ENCODE assay signal across 18 cellular contexts in genomic region chr6:152723398-152723797, GRCh38. TPM values are rescaled to one million over a fixed set of nuclear protein-coding genes. Genes with fewer than 3 reads are reported as not detected.
DNase-seq lines count a peak whose midpoint lies in the region; ATAC-seq and TF ChIP-seq lines count a peak whose summit lies in the region.
"Had no signal": no experiment of that assay in that cellular context is flagged by ENCODE, and none has a peak within 500 bp of the region (broad histone marks: within the 10 kb centered on the region; RNA-seq: fewer than 3 reads in every experiment).

No MANE protein-coding gene starts in this region.

- peak overlapping the region; percentile 29 for H3K4me2 ChIP-seq in GM23248 (ENCODE audit: unreplicated experiment)

- H3K27ac ChIP-seq in GM23248 (peak overlapping the region; percentile 53), RWPE2 (ENCODE audit: poor library complexity, severe bottlenecking) (peak overlapping the region; percentile 58)
- H3K27ac ChIP-seq: gastroesophageal sphincter, neutrophil, right lobe of liver, thoracic aorta had no signal

- peaks cover 15% of the 10 kb centered on the region for H3F3A ChIP-seq in GM23248 (ENCODE audit: insufficient read depth)

- H3K36me3 ChIP-seq in GM23248 (ENCODE audit: low read depth): no peaks in the 10 kb centered on the region
- H3K36me3 ChIP-seq in RWPE2 (ENCODE audit: low read depth): no peaks in the 10 kb centered on the region
- H3K36me3 ChIP-seq: gastroesophageal sphincter, neutrophil, right lobe of liver, thoracic aorta had no signal

- no peaks in the 10 kb centered on the region for H4K20me1 ChIP-seq in GM23248 (ENCODE audit: insufficient read depth)

- TF ChIP-seq CTCF in RWPE2 (IDR thresholded peaks at IDR 0.05; ENCODE audit: poor library complexity, severe bottlenecking): no peak

- no peak overlapping the region for H3K9ac ChIP-seq in GM23248

- no peaks in the 10 kb centered on the region; the same call in 1 of the 2 replicates for H3K9me2 ChIP-seq in GM23248 (ENCODE audit: insufficient read depth)

- no peaks in the 10 kb centered on the region for H3K27me3 ChIP-seq in GM23248 (replicated peaks; ENCODE audit: insufficient read depth)
- H3K27me3 ChIP-seq in RWPE2 (ENCODE audit: insufficient read depth, poor library complexity, severe bottlenecking): no peaks in the 10 kb centered on the region
- H3K27me3 ChIP-seq: gastroesophageal sphincter, neutrophil, right lobe of liver had no signal

- no peaks in the 10 kb centered on the region for H3K79me2 ChIP-seq in GM23248 (ENCODE audit: insufficient read depth)

- H2AFZ ChIP-seq in GM23248: no peak overlapping the region

- H3K4me3 ChIP-seq in GM23248: no peak overlapping the region
- no peak overlapping the region for H3K4me3 ChIP-seq in RWPE2 (ENCODE audit: severe bottlenecking)
- H3K4me3 ChIP-seq in skeletal muscle cell (ENCODE audit: low read depth, low read length): no peak overlapping the region
- H3K4me3 ChIP-seq: gastroesophageal sphincter, right lobe of liver, thoracic aorta had no signal

- 0% methylated on average over 1 of the region's 1 CpG for WGBS in GM23248 (ENCODE audit: low coverage in 1 of 2, low lambda C conversion rate in 2 of 2, missing lambda C conversion rate in 2 of 2), 2 experiments

- no peaks in the 10 kb centered on the region for H3K9me3 ChIP-seq in GM23248 (ENCODE audit: low read depth)
- H3K9me3 ChIP-seq in RWPE2 (ENCODE audit: severe bottlenecking): no peaks in the 10 kb centered on the region
- H3K9me3 ChIP-seq: gastroesophageal sphincter, neutrophil, right lobe of liver, thoracic aorta had no signal

- ATAC-seq in RWPE2 (ENCODE audit: low read depth) (peak; percentile 54), left cardiac atrium (no peak)
- ATAC-seq: gastroesophageal sphincter, right lobe of liver, WTC11 had no signal

- intact Hi-C loops in left cardiac atrium (cut with DNase I): no loop called here

- H3K4me1 ChIP-seq in GM23248 (ENCODE audit: insufficient read depth) (peaks cover 22% of the 10 kb centered on the region), RWPE2 (ENCODE audit: insufficient read depth, poor library complexity, severe bottlenecking) (peaks cover 24% of the 10 kb centered on the region)
- H3K4me1 ChIP-seq: gastroesophageal sphincter, right lobe of liver had no signal

- DNase-seq in GM23248 (peak; percentile 82), RWPE2 (ENCODE audit: low spot score) (no peak), fibroblast of gingiva (ENCODE audit: low read depth) (peak; percentile 3), skeletal muscle cell (ENCODE audit: low read depth) (peak; percentile 75), DMS79 (lab: John Stamatoyannopoulos, UW) (no peak), left cardiac atrium (no peak)
- DNase-seq in activated CD4-positive, alpha-beta T cell treated with anti-CD3 and anti-CD28 coated beads for 48 hours: no peak
- DNase-seq: activated gamma-delta T cell; CD4-positive, CD25-positive, alpha-beta regulatory T cell; DND-41; MM.1S; NCI-H2029; right lobe of liver; stimulated activated CD4-positive, alpha-beta T cell treated with anti-CD3 and anti-CD28 coated beads, Interleukin-4, amount 100 ng/mL, for 24 hours had no signal

- in situ Hi-C loops in GM23248 (cut with MboI): no loop called here

RNA-seq across cellular contexts. Expression of gene MYCT1, which starts 25.7 kb away (rescaled TPM):
- under 0.01 and 0.11 TPM in 2 replicates for total RNA-seq in GM23248 (2014; rRNA removed; shearing (Covaris generic))
- 0.42 TPM in 1 of 2 replicates, not detected in the other for polyA plus RNA-seq in GM23248 (2016; fragmentation: Nextera tagmentation; extraction: Ambion mirVana)
- total RNA-seq in left cardiac atrium: 10 to 100 TPM; 13.4 to 13.9 TPM
- polyA plus RNA-seq: CD4-positive, CD25-positive, alpha-beta regulatory T cell had no signal

RNA-seq across cellular contexts. Expression of gene VIP, which starts 27.2 kb away (rescaled TPM):
- total RNA-seq in GM23248 (2014; rRNA removed; shearing (Covaris generic)): 0.32 TPM in 1 of 2 replicates, not detected in the other
- polyA plus RNA-seq in GM23248 (2016; fragmentation: Nextera tagmentation; extraction: Ambion mirVana): 0.20 TPM in 1 of 2 replicates, not detected in the other
- total RNA-seq in left cardiac atrium: under 1 TPM in 1 of 2 donors, not detected in 1; 0.59 TPM
- total RNA-seq: CD4-positive, CD25-positive, alpha-beta regulatory T cell; WTC11 had no signal
- polyA plus RNA-seq: CD4-positive, CD25-positive, alpha-beta regulatory T cell had no signal

Comparison
In these comparisons a context has a peak if more than half of its experiments do, and no peak if none do; other contexts are left out.
1. DNase-seq: peak in GM23248 (single experiment), fibroblast of gingiva (single experiment) and skeletal muscle cell (single experiment); none in RWPE2 (single experiment), DMS79 (single experiment), left cardiac atrium (single experiment) and activated CD4-positive, alpha-beta T cell treated with anti-CD3 and anti-CD28 coated beads for 48 hours (single experiment).
2. RNA of gene MYCT1, which starts 25.7 kb away (total RNA-seq): 13.4 to 13.9 TPM in left cardiac atrium; under 0.01 to 0.11 TPM in GM23248; every median in the first group is over 10 times any median in the second.